Comparison of ENCODE assay signal across 19 cellular contexts in genomic region chr19:10818306-10819123, GRCh38. TPM values are rescaled to one million over a fixed set of nuclear protein-coding genes. Genes with fewer than 3 reads are reported as not detected.
DNase-seq lines count a peak whose midpoint lies in the region; ATAC-seq and TF ChIP-seq lines count a peak whose summit lies in the region.
"Had no signal": no experiment of that assay in that cellular context is flagged by ENCODE, and none has a peak within 500 bp of the region (broad histone marks: within the 10 kb centered on the region; RNA-seq: fewer than 3 reads in every experiment).

No MANE protein-coding gene starts in this region.

- H3K36me3 ChIP-seq in esophagus squamous epithelium (peaks cover 6 to 99% (median 9%) of the 10 kb centered on the region in 3 donors), parathyroid adenoma (ENCODE audit: control insufficient read depth, insufficient read depth, low read length) (no peaks in the 10 kb centered on the region), upper lobe of left lung (peaks cover 33 to 95% (median 81%) of the 10 kb centered on the region in 4 donors)

- H3K36me3 Mint-ChIP-seq in activated naive CD4-positive, alpha-beta T cell treated with anti-CD3 and anti-CD28 coated beads, Interleukin-2, amount 50 U/mL, for 72 hours: peaks cover 0 to 15% of the 10 kb centered on the region in 2 donors
- H3K36me3 Mint-ChIP-seq in activated naive CD4-positive, alpha-beta T cell treated with anti-CD3 and anti-CD28 coated beads for 36 hours (ENCODE audit: low read depth): peaks cover 18% of the 10 kb centered on the region
- peaks cover 31% of the 10 kb centered on the region for H3K36me3 Mint-ChIP-seq in activated CD8-positive, alpha-beta T cell treated with anti-CD3 and anti-CD28 coated beads for 36 hours (ENCODE audit: low read depth)
- H3K36me3 Mint-ChIP-seq in activated naive CD8-positive, alpha-beta T cell treated with anti-CD3 and anti-CD28 coated beads, Interleukin-2, amount 50 U/mL, for 24 hours (ENCODE audit: low read depth): peaks cover 24% of the 10 kb centered on the region

- intact Hi-C loops in activated naive CD4-positive, alpha-beta T cell treated with anti-CD3 and anti-CD28 coated beads for 36 hours (cut with micrococcal nuclease): no loop called here
- intact Hi-C loops in esophagus squamous epithelium (cut with DNase I): no loop called here
- intact Hi-C loops in activated CD8-positive, alpha-beta T cell treated with anti-CD3 and anti-CD28 coated beads for 36 hours (cut with micrococcal nuclease): no loop called here

- POLR2A ChIA-PET in activated CD8-positive, alpha-beta T cell treated with anti-CD3 and anti-CD28 coated beads for 36 hours (lab: Charles Lee): interaction anchor here (1.1 kb wide), 1 partner anchor 17 kb away, joined by 3 read pairs; the partner anchor contains the start of gene TMED1

- DNase-seq in activated naive CD4-positive, alpha-beta T cell treated with anti-CD3 and anti-CD28 coated beads, Interleukin-2, amount 50 U/mL, for 72 hours (ENCODE audit: low spot score in 2 of 2): no peak
- no peak for DNase-seq in activated naive CD4-positive, alpha-beta T cell treated with anti-CD3 and anti-CD28 coated beads for 36 hours
- DNase-seq in esophagus squamous epithelium (lab: John Stamatoyannopoulos, UW) (no peak), upper lobe of left lung (no peak)
- no peak for DNase-seq in activated CD8-positive, alpha-beta T cell treated with anti-CD3 and anti-CD28 coated beads for 36 hours
- no peak for DNase-seq in activated naive CD8-positive, alpha-beta T cell treated with anti-CD3 and anti-CD28 coated beads, Interleukin-2, amount 50 U/mL, for 24 hours
- DNase-seq: activated CD4-positive, alpha-beta T cell treated with anti-CD3 and anti-CD28 coated beads for 4 hours; Caco-2; NCI-H510A treated with DMSO at 0.1 percent for 48 hours; posterior cingulate gyrus; stimulated activated CD4-positive, alpha-beta T cell treated with anti-CD3 and anti-CD28 coated beads, Interleukin-4, amount 100 ng/mL, for 4 hours; T-helper 17 cell had no signal

- H3K27ac ChIP-seq in esophagus squamous epithelium (peak overlapping the region; percentile 55 to 86 (median 73)), parathyroid adenoma (peak overlapping the region; percentile 29), upper lobe of left lung (peak overlapping the region; percentile 56 to 79 (median 68))
- H3K27ac ChIP-seq: A549 had no signal

- no peak overlapping the region for H3K4me2 ChIP-seq in parathyroid adenoma (ENCODE audit: low read length)
- H3K4me2 ChIP-seq: A549 had no signal

- H3K9ac ChIP-seq in parathyroid adenoma: no peak overlapping the region

- peak overlapping the region in 2 of 4 donors; percentile 36 to 46 for H3K4me3 ChIP-seq in esophagus squamous epithelium
- H3K4me3 ChIP-seq in parathyroid adenoma (ENCODE audit: low read depth, low read length): no peak overlapping the region
- H3K4me3 ChIP-seq in upper lobe of left lung: no peak overlapping the region
- H3K4me3 ChIP-seq: A549 had no signal

- no peaks in the 10 kb centered on the region for H3K27me3 ChIP-seq in esophagus squamous epithelium
- no peaks in the 10 kb centered on the region for H3K27me3 ChIP-seq in parathyroid adenoma (ENCODE audit: control insufficient read depth, insufficient read depth, low read length)
- no peaks in the 10 kb centered on the region for H3K27me3 ChIP-seq in upper lobe of left lung

- peaks cover 0 to 28% (median 7%) of the 10 kb centered on the region in 3 donors for H3K4me1 ChIP-seq in esophagus squamous epithelium
- H3K4me1 ChIP-seq in parathyroid adenoma: peaks cover 8% of the 10 kb centered on the region
- peaks cover 0 to 2% (median under 1%) of the 10 kb centered on the region in 4 donors for H3K4me1 ChIP-seq in upper lobe of left lung
- H3K4me1 ChIP-seq: Caco-2 had no signal

- no peaks in the 10 kb centered on the region for H3K9me3 Mint-ChIP-seq in activated naive CD4-positive, alpha-beta T cell treated with anti-CD3 and anti-CD28 coated beads, Interleukin-2, amount 50 U/mL, for 72 hours
- no peaks in the 10 kb centered on the region for H3K9me3 Mint-ChIP-seq in activated naive CD4-positive, alpha-beta T cell treated with anti-CD3 and anti-CD28 coated beads for 36 hours
- H3K9me3 Mint-ChIP-seq in activated CD8-positive, alpha-beta T cell treated with anti-CD3 and anti-CD28 coated beads for 36 hours: no peaks in the 10 kb centered on the region
- H3K9me3 Mint-ChIP-seq in activated naive CD8-positive, alpha-beta T cell treated with anti-CD3 and anti-CD28 coated beads, Interleukin-2, amount 50 U/mL, for 24 hours: no peaks in the 10 kb centered on the region
- H3K9me3 Mint-ChIP-seq: IgD-negative memory B cell; stimulated activated naive CD8-positive, alpha-beta T cell treated with anti-CD3 and anti-CD28 coated beads, Interleukin-15, Interleukin-2, amounts not matched to agents 100 ng/mL and 50 ng/mL, for 24 hours had no signal

- no peak for TF ChIP-seq EP300 in upper lobe of left lung (IDR thresholded peaks at IDR 0.05)

- H3K27me3 Mint-ChIP-seq in activated naive CD4-positive, alpha-beta T cell treated with anti-CD3 and anti-CD28 coated beads for 36 hours (ENCODE audit: low read depth): no peaks in the 10 kb centered on the region
- no peaks in the 10 kb centered on the region for H3K27me3 Mint-ChIP-seq in activated CD8-positive, alpha-beta T cell treated with anti-CD3 and anti-CD28 coated beads for 36 hours
- no peaks in the 10 kb centered on the region for H3K27me3 Mint-ChIP-seq in activated naive CD8-positive, alpha-beta T cell treated with anti-CD3 and anti-CD28 coated beads, Interleukin-2, amount 50 U/mL, for 24 hours
- H3K27me3 Mint-ChIP-seq: IgD-negative memory B cell; stimulated activated naive CD8-positive, alpha-beta T cell treated with anti-CD3 and anti-CD28 coated beads, Interleukin-15, Interleukin-2, amounts not matched to agents 100 ng/mL and 50 ng/mL, for 24 hours; T-helper 17 cell had no signal

- 30 to 67% methylated on average over 2 to 6 of the region's 19 CpGs for WGBS in esophagus squamous epithelium, 2 donors
- 90 to 92% methylated on average over 8 to 19 of the region's 19 CpGs for WGBS in upper lobe of left lung, 2 donors

- no peaks in the 10 kb centered on the region for H3K4me1 Mint-ChIP-seq in activated naive CD4-positive, alpha-beta T cell treated with anti-CD3 and anti-CD28 coated beads for 36 hours (ENCODE audit: low read depth)
- H3K4me1 Mint-ChIP-seq in activated CD8-positive, alpha-beta T cell treated with anti-CD3 and anti-CD28 coated beads for 36 hours (ENCODE audit: low read depth): peaks cover 6% of the 10 kb centered on the region
- H3K4me1 Mint-ChIP-seq in activated naive CD8-positive, alpha-beta T cell treated with anti-CD3 and anti-CD28 coated beads, Interleukin-2, amount 50 U/mL, for 24 hours: peaks cover 8% of the 10 kb centered on the region

- CTCF ChIA-PET in activated naive CD4-positive, alpha-beta T cell treated with anti-CD3 and anti-CD28 coated beads for 36 hours (lab: Charles Lee): interaction anchor here (0.7 to 1.2 kb wide), 2 partner anchors 61 to 101 kb away, joined by 3 to 4 read pairs; partner anchors contain the start of gene DNM2
- CTCF ChIA-PET in activated CD8-positive, alpha-beta T cell treated with anti-CD3 and anti-CD28 coated beads for 36 hours (lab: Charles Lee): interaction anchor here (1.4 kb wide), 1 partner anchor 101 kb away, joined by 7 read pairs; the partner anchor contains the start of gene DNM2

- TF ChIP-seq POLR2A in esophagus squamous epithelium (IDR thresholded peaks at IDR 0.05) (no peak), upper lobe of left lung (IDR thresholded peaks at IDR 0.05) (no peak)

- no peak for ATAC-seq in activated naive CD4-positive, alpha-beta T cell treated with anti-CD3 and anti-CD28 coated beads, Interleukin-2, amount 50 U/mL, for 72 hours
- ATAC-seq in upper lobe of left lung (ENCODE audit: low FRiP score in 2 of 2) (no peak), GM18502 (IDR thresholded peaks at IDR 0.05; ENCODE audit: poor library complexity, unreplicated experiment) (no peak)
- no peak for ATAC-seq in activated CD8-positive, alpha-beta T cell treated with anti-CD3 and anti-CD28 coated beads for 36 hours
- no peak for ATAC-seq in activated naive CD8-positive, alpha-beta T cell treated with anti-CD3 and anti-CD28 coated beads, Interleukin-2, amount 50 U/mL, for 24 hours
- ATAC-seq: A549, Panc1, T-helper 17 cell had no signal

- no peak for TF ChIP-seq CTCF in esophagus squamous epithelium (IDR thresholded peaks at IDR 0.05)
- TF ChIP-seq CTCF in parathyroid adenoma (IDR thresholded peaks at IDR 0.05): no peak
- no peak for TF ChIP-seq CTCF in upper lobe of left lung (IDR thresholded peaks at IDR 0.05)
- TF ChIP-seq CTCF in activated CD8-positive, alpha-beta T cell treated with anti-CD3 and anti-CD28 coated beads for 36 hours (IDR thresholded peaks at IDR 0.05): no peak

- H3K27ac Mint-ChIP-seq in activated naive CD4-positive, alpha-beta T cell treated with anti-CD3 and anti-CD28 coated beads, Interleukin-2, amount 50 U/mL, for 72 hours: peak overlapping the region; percentile 46 to 68
- H3K27ac Mint-ChIP-seq in activated naive CD4-positive, alpha-beta T cell treated with anti-CD3 and anti-CD28 coated beads for 36 hours: no peak overlapping the region
- no peak overlapping the region for H3K27ac Mint-ChIP-seq in activated CD8-positive, alpha-beta T cell treated with anti-CD3 and anti-CD28 coated beads for 36 hours
- no peak overlapping the region for H3K27ac Mint-ChIP-seq in activated naive CD8-positive, alpha-beta T cell treated with anti-CD3 and anti-CD28 coated beads, Interleukin-2, amount 50 U/mL, for 24 hours
- H3K27ac Mint-ChIP-seq: stimulated activated naive CD8-positive, alpha-beta T cell treated with anti-CD3 and anti-CD28 coated beads, Interleukin-15, Interleukin-2, amounts not matched to agents 100 ng/mL and 50 ng/mL, for 24 hours had no signal

- no peaks in the 10 kb centered on the region for H3K79me2 ChIP-seq in parathyroid adenoma

- H2AFZ ChIP-seq in parathyroid adenoma: no peak overlapping the region

- H3K9me3 ChIP-seq in esophagus squamous epithelium: no peaks in the 10 kb centered on the region
- no peaks in the 10 kb centered on the region for H3K9me3 ChIP-seq in parathyroid adenoma (ENCODE audit: control insufficient read depth, low read length)
- no peaks in the 10 kb centered on the region for H3K9me3 ChIP-seq in upper lobe of left lung
- H3K9me3 ChIP-seq: A549, Caco-2 had no signal

- H3K4me3 Mint-ChIP-seq in activated naive CD4-positive, alpha-beta T cell treated with anti-CD3 and anti-CD28 coated beads for 36 hours: no peak overlapping the region
- no peak overlapping the region for H3K4me3 Mint-ChIP-seq in activated CD8-positive, alpha-beta T cell treated with anti-CD3 and anti-CD28 coated beads for 36 hours
- H3K4me3 Mint-ChIP-seq in activated naive CD8-positive, alpha-beta T cell treated with anti-CD3 and anti-CD28 coated beads, Interleukin-2, amount 50 U/mL, for 24 hours: no peak overlapping the region
- H3K4me3 Mint-ChIP-seq: IgD-negative memory B cell; stimulated activated naive CD8-positive, alpha-beta T cell treated with anti-CD3 and anti-CD28 coated beads, Interleukin-15, Interleukin-2, amounts not matched to agents 100 ng/mL and 50 ng/mL, for 24 hours; T-helper 17 cell had no signal

RNA-seq across cellular contexts. Expression of gene TMED1, which starts 17.5 kb away (rescaled TPM):
- total RNA-seq in activated naive CD4-positive, alpha-beta T cell treated with anti-CD3 and anti-CD28 coated beads, Interleukin-2, amount 50 U/mL, for 72 hours: 10 to 100 TPM in 1 of 2 donors, 1 to 10 TPM in 1; 9.7 to 15.0 TPM
- total RNA-seq in activated naive CD4-positive, alpha-beta T cell treated with anti-CD3 and anti-CD28 coated beads for 36 hours: 10 to 100 TPM; 15.3 to 16.7 TPM
- total RNA-seq in esophagus squamous epithelium (10 to 100 TPM; 14.7 to 30.3 (median 24.1) TPM), upper lobe of left lung (10 to 100 TPM; 11.3 to 40.7 (median 25.1) TPM)
- 10 to 100 TPM; 12.9 to 15.0 TPM for total RNA-seq in activated CD8-positive, alpha-beta T cell treated with anti-CD3 and anti-CD28 coated beads for 36 hours

RNA-seq across cellular contexts. Expression of gene C19orf38, which starts 29.7 kb away (rescaled TPM):
- total RNA-seq in activated naive CD4-positive, alpha-beta T cell treated with anti-CD3 and anti-CD28 coated beads, Interleukin-2, amount 50 U/mL, for 72 hours: 1 to 10 TPM; 3.5 to 6.4 TPM
- 1 to 10 TPM; 4.4 to 4.8 TPM for total RNA-seq in activated naive CD4-positive, alpha-beta T cell treated with anti-CD3 and anti-CD28 coated beads for 36 hours
- total RNA-seq in esophagus squamous epithelium (1 to 10 TPM in 1 of 4 donors, under 1 TPM in 1, not detected in 2; 0.38 to 1.3 TPM), upper lobe of left lung (10 to 100 TPM in 2 of 6 donors, 1 to 10 TPM in 4; 2.8 to 26.2 (median 6.8) TPM)
- 1 to 10 TPM; 1.2 to 1.3 TPM for total RNA-seq in activated CD8-positive, alpha-beta T cell treated with anti-CD3 and anti-CD28 coated beads for 36 hours
- total RNA-seq: endothelial cell of umbilical vein had no signal

RNA-seq across cellular contexts. Expression of gene CARM1, which starts 52.8 kb away (rescaled TPM):
- total RNA-seq in activated naive CD4-positive, alpha-beta T cell treated with anti-CD3 and anti-CD28 coated beads, Interleukin-2, amount 50 U/mL, for 72 hours: 10 to 100 TPM; 46.4 to 73.6 TPM
- total RNA-seq in activated naive CD4-positive, alpha-beta T cell treated with anti-CD3 and anti-CD28 coated beads for 36 hours: 10 to 100 TPM; 88.4 to 89.3 TPM
- total RNA-seq in esophagus squamous epithelium (10 to 100 TPM; 21.4 to 35.4 (median 28.5) TPM), upper lobe of left lung (10 to 100 TPM; 19.0 to 30.6 (median 25.3) TPM)
- total RNA-seq in activated CD8-positive, alpha-beta T cell treated with anti-CD3 and anti-CD28 coated beads for 36 hours: 10 to 100 TPM; 95.1 to 95.4 TPM

Comparison
In these comparisons a context has a peak if more than half of its experiments do, and no peak if none do; other contexts are left out.
1. H3K27ac Mint-ChIP-seq: peak in activated naive CD4-positive, alpha-beta T cell treated with anti-CD3 and anti-CD28 coated beads, Interleukin-2, amount 50 U/mL, for 72 hours (2 of 2); none in activated naive CD4-positive, alpha-beta T cell treated with anti-CD3 and anti-CD28 coated beads for 36 hours (single experiment), activated CD8-positive, alpha-beta T cell treated with anti-CD3 and anti-CD28 coated beads for 36 hours (single experiment) and activated naive CD8-positive, alpha-beta T cell treated with anti-CD3 and anti-CD28 coated beads, Interleukin-2, amount 50 U/mL, for 24 hours (single experiment).
2. Peak in every context shown above with its lines, with median percentiles within 50 percentile points of each other: H3K27ac ChIP-seq.